Comparison of ENCODE assay signal across 27 cellular contexts in genomic region chr22:32859743-32860142, GRCh38. TPM values are rescaled to one million over a fixed set of nuclear protein-coding genes. Genes with fewer than 3 reads are reported as not detected.
"Had no signal": no experiment of that assay in that cellular context is flagged by ENCODE, and none has a peak within 500 bp of the region (broad histone marks: within the 10 kb centered on the region; RNA-seq: fewer than 3 reads in every experiment).

No MANE protein-coding gene starts in this region.

- H3K27me3 Mint-ChIP-seq: activated CD4-positive, alpha-beta memory T cell treated with anti-CD3 and anti-CD28 coated beads for 36 hours; activated CD4-positive, alpha-beta T cell treated with anti-CD3 and anti-CD28 coated beads, Interleukin-2, amount 10 ng/mL, durations not matched to agents 24 days and 14 days; activated naive CD4-positive, alpha-beta T cell treated with anti-CD3 and anti-CD28 coated beads, Interleukin-2, amount 10 ng/mL, durations not matched to agents 7 days and 5 days; activated naive CD8-positive, alpha-beta T cell treated with anti-CD3 and anti-CD28 coated beads, Interleukin-2, amount 10 ng/mL, durations not matched to agents 7 days and 5 days; dendritic cell treated with granulocyte-macrophage colony-stimulating factor and Interleukin-4, amounts not matched to agents 40 ng/mL and 50 ng/mL, for 4 days; progenitor cell of endocrine pancreas had no signal

- H3K9me3 ChIP-seq: gastroesophageal sphincter, ovary, transverse colon had no signal

- H3K4me1 Mint-ChIP-seq: activated CD4-positive, alpha-beta T cell treated with anti-CD3 and anti-CD28 coated beads, Interleukin-2, amount 10 ng/mL, durations not matched to agents 24 days and 14 days; activated naive CD4-positive, alpha-beta T cell treated with anti-CD3 and anti-CD28 coated beads, Interleukin-2, amount 10 ng/mL, durations not matched to agents 7 days and 5 days; activated naive CD8-positive, alpha-beta T cell treated with anti-CD3 and anti-CD28 coated beads, Interleukin-2, amount 10 ng/mL, durations not matched to agents 7 days and 5 days; central memory CD8-positive, alpha-beta T cell; endodermal cell; memory B cell had no signal

- H3K27ac ChIP-seq: epithelial cell of prostate, ovary, skin epidermis, transverse colon had no signal

- H3K4me3 ChIP-seq: gastroesophageal sphincter, ovary, skin epidermis, transverse colon had no signal

- H3K36me3 ChIP-seq: ovary had no signal

- H3K36me3 Mint-ChIP-seq: activated CD4-positive, alpha-beta memory T cell treated with anti-CD3 and anti-CD28 coated beads for 36 hours; activated naive CD4-positive, alpha-beta T cell treated with anti-CD3 and anti-CD28 coated beads, Interleukin-2, amount 10 ng/mL, durations not matched to agents 7 days and 5 days; activated naive CD8-positive, alpha-beta T cell treated with anti-CD3 and anti-CD28 coated beads, Interleukin-2, amount 10 ng/mL, durations not matched to agents 7 days and 5 days; memory B cell had no signal

- H3K27me3 ChIP-seq: gastroesophageal sphincter, ovary, transverse colon had no signal

- H3K4me3 Mint-ChIP-seq: activated CD4-positive, alpha-beta memory T cell treated with anti-CD3 and anti-CD28 coated beads for 36 hours; activated CD4-positive, alpha-beta T cell treated with anti-CD3 and anti-CD28 coated beads, Interleukin-2, amount 10 ng/mL, durations not matched to agents 24 days and 14 days; activated naive CD4-positive, alpha-beta T cell treated with anti-CD3 and anti-CD28 coated beads, Interleukin-2, amount 10 ng/mL, durations not matched to agents 7 days and 5 days; activated naive CD8-positive, alpha-beta T cell treated with anti-CD3 and anti-CD28 coated beads, Interleukin-2, amount 10 ng/mL, durations not matched to agents 7 days and 5 days; activated T-cell treated with anti-CD3 and anti-CD28 coated beads, Interleukin-2, amount 50 U/mL, for 24 hours; central memory CD8-positive, alpha-beta T cell; dendritic cell treated with granulocyte-macrophage colony-stimulating factor and Interleukin-4, amounts not matched to agents 40 ng/mL and 50 ng/mL, for 4 days; endodermal cell; memory B cell; nephron; T-helper 1 cell treated with Interleukin-12 subunit alpha and Interleukin-12 subunit beta and Interleukin-4 antibody, amounts not matched to agents 30 μg/mL and 1 μg/mL, for 36 hours had no signal

- ATAC-seq: gastroesophageal sphincter, left colon, sciatic nerve had no signal

- H3K9me3 Mint-ChIP-seq: activated CD4-positive, alpha-beta memory T cell treated with anti-CD3 and anti-CD28 coated beads for 36 hours; activated CD4-positive, alpha-beta T cell treated with anti-CD3 and anti-CD28 coated beads, Interleukin-2, amount 10 ng/mL, durations not matched to agents 24 days and 14 days; activated naive CD4-positive, alpha-beta T cell treated with anti-CD3 and anti-CD28 coated beads, Interleukin-2, amount 10 ng/mL, durations not matched to agents 7 days and 5 days; activated naive CD8-positive, alpha-beta T cell treated with anti-CD3 and anti-CD28 coated beads, Interleukin-2, amount 10 ng/mL, durations not matched to agents 7 days and 5 days; activated T-cell treated with anti-CD3 and anti-CD28 coated beads, Interleukin-2, amount 50 U/mL, for 24 hours; central memory CD8-positive, alpha-beta T cell; dendritic cell treated with granulocyte-macrophage colony-stimulating factor and Interleukin-4, amounts not matched to agents 40 ng/mL and 50 ng/mL, for 4 days; endodermal cell; memory B cell; nephron; T-helper 1 cell treated with Interleukin-12 subunit alpha and Interleukin-12 subunit beta and Interleukin-4 antibody, amounts not matched to agents 30 μg/mL and 1 μg/mL, for 36 hours had no signal

- H3K4me1 ChIP-seq: transverse colon had no signal

- DNase-seq: activated CD4-positive, alpha-beta memory T cell treated with anti-CD3 and anti-CD28 coated beads for 36 hours; activated CD4-positive, alpha-beta T cell treated with anti-CD3 and anti-CD28 coated beads, Interleukin-2, amount 10 ng/mL, durations not matched to agents 24 days and 14 days; activated CD4-positive, CD25-positive, alpha-beta regulatory T cell treated with anti-CD3 and anti-CD28 coated beads, Interleukin-2, amount 50 U/mL, for 72 hours; activated CD8-positive, alpha-beta memory T cell treated with anti-CD3 and anti-CD28 coated beads, Interleukin-2, amount 50 U/mL, for 4 hours; activated gamma-delta T cell; activated naive CD4-positive, alpha-beta T cell treated with anti-CD3 and anti-CD28 coated beads, Interleukin-2, amount 10 ng/mL, durations not matched to agents 7 days and 5 days; activated naive CD8-positive, alpha-beta T cell treated with anti-CD3 and anti-CD28 coated beads, Interleukin-2, amount 10 ng/mL, durations not matched to agents 7 days and 5 days; activated T-cell treated with anti-CD3 and anti-CD28 coated beads, Interleukin-2, amount 50 U/mL, for 24 hours; endodermal cell; hippocampal formation; kidney; left colon; ovary; stimulated activated naive CD4-positive, alpha-beta T cell treated with Interleukin-2 at 50 U/mL for 16 hours; SW 1271; T1000; transverse colon had no signal

- H3K27ac Mint-ChIP-seq: activated CD4-positive, alpha-beta memory T cell treated with anti-CD3 and anti-CD28 coated beads for 36 hours; activated CD4-positive, alpha-beta T cell treated with anti-CD3 and anti-CD28 coated beads, Interleukin-2, amount 10 ng/mL, durations not matched to agents 24 days and 14 days; activated naive CD4-positive, alpha-beta T cell treated with anti-CD3 and anti-CD28 coated beads, Interleukin-2, amount 10 ng/mL, durations not matched to agents 7 days and 5 days; activated naive CD8-positive, alpha-beta T cell treated with anti-CD3 and anti-CD28 coated beads, Interleukin-2, amount 10 ng/mL, durations not matched to agents 7 days and 5 days; activated T-cell treated with anti-CD3 and anti-CD28 coated beads, Interleukin-2, amount 50 U/mL, for 24 hours; dendritic cell treated with granulocyte-macrophage colony-stimulating factor and Interleukin-4, amounts not matched to agents 40 ng/mL and 50 ng/mL, for 4 days; endodermal cell; memory B cell; nephron; progenitor cell of endocrine pancreas; T-helper 1 cell treated with Interleukin-12 subunit alpha and Interleukin-12 subunit beta and Interleukin-4 antibody, amounts not matched to agents 30 μg/mL and 1 μg/mL, for 36 hours had no signal

RNA-seq across cellular contexts. Expression of gene TIMP3, which starts 58.2 kb away (rescaled TPM):
- total RNA-seq: activated CD4-positive, alpha-beta memory T cell treated with anti-CD3 and anti-CD28 coated beads for 36 hours; activated CD4-positive, alpha-beta T cell treated with anti-CD3 and anti-CD28 coated beads, Interleukin-2, amount 10 ng/mL, durations not matched to agents 24 days and 14 days had no signal
